In the genomic region with DNA sequence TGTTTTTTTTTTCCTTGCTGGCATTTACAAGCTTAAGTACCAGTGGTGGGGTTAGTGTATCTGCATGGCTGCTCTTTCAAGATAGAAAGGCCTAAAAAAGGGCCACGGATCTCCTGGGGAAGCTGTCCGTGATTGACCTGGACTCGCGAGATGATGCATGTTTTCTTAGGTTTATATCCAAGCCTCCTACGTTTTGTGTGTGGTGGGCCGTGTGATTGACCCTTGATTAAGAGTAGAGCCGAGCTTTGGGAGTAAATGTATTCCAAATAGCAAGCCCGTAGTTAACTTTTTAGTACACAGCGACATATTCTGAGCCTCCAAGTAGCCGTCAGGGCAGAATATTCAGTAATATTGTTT, we compare ENCODE assay signal across 8 cellular contexts. TPM values are rescaled to one million over a fixed set of nuclear protein-coding genes. Genes with fewer than 3 reads are reported as not detected.
A peak's percentile ranks its signal among the peaks of the same experiment; 100 is the strongest.
DNase-seq lines count a peak whose midpoint lies in the region; ATAC-seq and TF ChIP-seq lines count a peak whose summit lies in the region.
"Not testable (repeated sequence)": the region's sequence is repeated elsewhere in the genome, so short reads cannot be mapped to it uniquely, and the experiment has no call there.

No MANE protein-coding gene starts in this region.

- CTCF ChIA-PET in WTC11 (lab: Charles Lee), result not testable (repeated sequence)

- TF ChIP-seq CTCF in GM12865 (IDR thresholded peaks at IDR 0.05; ENCODE audit: insufficient read depth, low read depth, low read length, missing control alignments); WTC11 (IDR thresholded peaks at IDR 0.05); colonic mucosa (IDR thresholded peaks at IDR 0.05); neutrophil (IDR thresholded peaks at IDR 0.05); upper lobe of right lung (IDR thresholded peaks at IDR 0.05): not testable (repeated sequence)

- H3K9ac ChIP-seq in colonic mucosa (ENCODE audit: low read depth in 2 of 2, low read length in 2 of 2), result peak overlapping the region; percentile 56 to 61

- not testable (repeated sequence) for DNase-seq in GM12865 (ENCODE audit: low read depth); WTC11 (ENCODE audit: low spot score); colonic mucosa; upper lobe of right lung

- POLR2A ChIA-PET in WTC11 (lab: Charles Lee), result not testable (repeated sequence)

- H3K4me1 ChIP-seq in colonic mucosa, result not testable (repeated sequence)
- peaks cover 10 to 18% of the 10 kb centered on the region in 2 experiments for H3K4me1 ChIP-seq in neutrophil (ENCODE audit: control insufficient read depth in 1 of 2, insufficient read depth in 1 of 2, low read depth in 1 of 2, low read length in 1 of 2)
- peaks cover 14% of the 10 kb centered on the region for H3K4me1 ChIP-seq in upper lobe of right lung

- H3K27me3 ChIP-seq in colonic mucosa, neutrophil, upper lobe of right lung: not testable (repeated sequence)

- peak overlapping the region; percentile 98 for H3K4me3 Mint-ChIP-seq in WTC11

- H3K9me3 ChIP-seq in KOPT-K1 (ENCODE audit: insufficient read depth, low read length, poor library complexity, severe bottlenecking); colonic mucosa; iPS-18c (ENCODE audit: control insufficient read depth, insufficient read depth, low read length); neutrophil; upper lobe of right lung: not testable (repeated sequence)

- peaks cover 21% of the 10 kb centered on the region for H3K36me3 Mint-ChIP-seq in WTC11

- H3K4me1 Mint-ChIP-seq in WTC11, result peaks cover 23% of the 10 kb centered on the region

- intact Hi-C loops in colonic mucosa (cut with DNase I), result loop anchor here (10.0 kb wide), 1 partner anchor 52 kb away; no protein-coding TSS in a partner anchor
- intact Hi-C loops in upper lobe of right lung (cut with DNase I), result not testable (repeated sequence)

- H3K27ac ChIP-seq in KOPT-K1 (ENCODE audit: low read depth, low read length, poor library complexity, severe bottlenecking), result peak overlapping the region; percentile 74
- H3K27ac ChIP-seq in colonic mucosa, result peak overlapping the region; percentile 56
- H3K27ac ChIP-seq in neutrophil, result peak overlapping the region; percentile 72
- peak overlapping the region; percentile 65 for H3K27ac ChIP-seq in upper lobe of right lung

- H3K4me3 ChIP-seq in GM12865 (ENCODE audit: low read depth, low read length) (peak overlapping the region; percentile 90), colonic mucosa (peak overlapping the region; percentile 96), iPS-18c (ENCODE audit: insufficient read depth, low read depth, low read length) (peak overlapping the region; percentile 55), neutrophil (ENCODE audit: low read depth in 1 of 2, low read length in 1 of 2) (peak overlapping the region; percentile 77 to 83), upper lobe of right lung (peak overlapping the region; percentile 85)

- not testable (repeated sequence) for H3K9me3 Mint-ChIP-seq in WTC11

- peak; percentile 13 for ATAC-seq in HG02610 (IDR thresholded peaks at IDR 0.05; ENCODE audit: unreplicated experiment)
- peak; percentile 8; the same call in 1 of the 2 replicates for ATAC-seq in WTC11
- ATAC-seq in upper lobe of right lung, result peak; percentile 4

- peaks cover 14% of the 10 kb centered on the region for H3K36me3 ChIP-seq in KOPT-K1 (ENCODE audit: insufficient read depth, low read length)
- H3K36me3 ChIP-seq in colonic mucosa, neutrophil: not testable (repeated sequence)
- peaks cover 13% of the 10 kb centered on the region for H3K36me3 ChIP-seq in upper lobe of right lung

- H3K27ac Mint-ChIP-seq in WTC11, result peak overlapping the region; percentile 99

- not testable (repeated sequence) for H3K27me3 Mint-ChIP-seq in WTC11 (ENCODE audit: low read depth)

RNA-seq across cellular contexts. Expression of a gene that starts 0.5 kb away (rescaled TPM):
- total RNA-seq in WTC11 (2021), result 84.8 to 99.0 TPM (median 86.8 TPM) in 3 replicates
- 10 to 100 TPM; 42.8 to 73.1 TPM for total RNA-seq in colonic mucosa
- 35.8 TPM for total RNA-seq in upper lobe of right lung

RNA-seq across cellular contexts. Expression of a gene that starts 57.6 kb away (rescaled TPM):
- 64.6 to 69.4 TPM (median 64.7 TPM) in 3 replicates for total RNA-seq in WTC11 (2021)
- total RNA-seq in colonic mucosa, result 100 to 1,000 TPM; 132 to 192 TPM
- 187 TPM for total RNA-seq in upper lobe of right lung
